10 cellular contexts compared by ENCODE assay signal in genomic region chr1:34781844-34782391, GRCh38. TPM values are rescaled to one million over a fixed set of nuclear protein-coding genes. Genes with fewer than 3 reads are reported as not detected.
DNase-seq lines count a peak whose midpoint lies in the region; ATAC-seq and TF ChIP-seq lines count a peak whose summit lies in the region.
"Had no signal": no experiment of that assay in that cellular context is flagged by ENCODE, and none has a peak within 500 bp of the region (broad histone marks: within the 10 kb centered on the region; RNA-seq: fewer than 3 reads in every experiment).

No MANE protein-coding gene starts in this region.

- H3K27me3 ChIP-seq in effector memory CD4-positive, alpha-beta T cell (replicated peaks; ENCODE audit: control insufficient read depth, insufficient read depth, low read length, poor library complexity, severe bottlenecking), result peaks cover 18% of the 10 kb centered on the region
- H3K27me3 ChIP-seq in lower lobe of right lung (ENCODE audit: low read depth) (peaks cover 33% of the 10 kb centered on the region), transverse colon (peaks cover 35% of the 10 kb centered on the region)

- TF ChIP-seq EP300 in transverse colon (IDR thresholded peaks at IDR 0.05; ENCODE audit: low read depth), result no peak

- no peak for TF ChIP-seq CTCF in lower lobe of right lung (IDR thresholded peaks at IDR 0.05)
- no peak for TF ChIP-seq CTCF in transverse colon (IDR thresholded peaks at IDR 0.05)

- in situ Hi-C loops in transverse colon (cut with MboI; ENCODE audit: low pct_ligation_motif_present in 1 of 4, low pct_unique_long_range_greater_than_20kb in 1 of 4, low sequenced_read_pairs in 3 of 4), result no loop called here

- DNase-seq in NCI-H510A (lab: John Stamatoyannopoulos, UW) (peak; percentile 55), NCI-H510A treated with DMSO at 0.1 percent for 48 hours (lab: John Stamatoyannopoulos, UW) (no peak), lower lobe of right lung (no peak), transverse colon (peak; percentile 74), NCI-H748 (lab: John Stamatoyannopoulos, UW; ENCODE audit: unreplicated experiment) (no peak)
- DNase-seq in effector memory CD4-positive, alpha-beta T cell, result no peak
- no peak for DNase-seq in activated CD8-positive, alpha-beta memory T cell treated with anti-CD3 and anti-CD28 coated beads for 24 hours
- DNase-seq: gastrocnemius medialis had no signal

- peak; percentile 39 for TF ChIP-seq POLR2A in transverse colon (IDR thresholded peaks at IDR 0.05)

- no peaks in the 10 kb centered on the region for H3K9me3 ChIP-seq in effector memory CD4-positive, alpha-beta T cell (ENCODE audit: control insufficient read depth, low read length)
- no peaks in the 10 kb centered on the region for H3K9me3 ChIP-seq in lower lobe of right lung
- H3K9me3 ChIP-seq in transverse colon, result no peaks in the 10 kb centered on the region
- H3K9me3 ChIP-seq: gastrocnemius medialis had no signal

- peaks cover 12% of the 10 kb centered on the region for H3K4me1 ChIP-seq in effector memory CD4-positive, alpha-beta T cell (ENCODE audit: control insufficient read depth, insufficient read depth, low read length, poor library complexity, severe bottlenecking)
- peaks cover 17% of the 10 kb centered on the region for H3K4me1 ChIP-seq in lower lobe of right lung
- H3K4me1 ChIP-seq in transverse colon, result peaks cover 0 to 37% (median 22%) of the 10 kb centered on the region in 4 donors

- intact Hi-C loops in lower lobe of right lung (cut with DNase I), result no loop called here
- intact Hi-C loops in transverse colon (cut with DNase I; ENCODE audit: low total_unique reads), result no loop called here

- peak overlapping the region; percentile 29 for H3K4me3 ChIP-seq in effector memory CD4-positive, alpha-beta T cell (ENCODE audit: insufficient read depth, low read depth, low read length, poor library complexity, severe bottlenecking)
- H3K4me3 ChIP-seq in lower lobe of right lung (peak overlapping the region; percentile 47), transverse colon (peak overlapping the region in 3 of 4 donors; percentile 26 to 49 (median 27))

- H3K27ac ChIP-seq in effector memory CD4-positive, alpha-beta T cell (ENCODE audit: insufficient read depth, low read length, poor library complexity, severe bottlenecking), result no peak overlapping the region
- H3K27ac ChIP-seq in lower lobe of right lung (no peak overlapping the region), transverse colon (peak overlapping the region; percentile 55 to 79 (median 72))
- H3K27ac ChIP-seq: gastrocnemius medialis had no signal

- WGBS in transverse colon (ENCODE audit: low coverage in 1 of 2), 2 donors, result 0 to 8% methylated on average over 2 to 10 of the region's 18 CpGs

- ATAC-seq in lower lobe of right lung (peak; percentile 38 to 40), GM21825 (IDR thresholded peaks at IDR 0.05; ENCODE audit: unreplicated experiment) (no peak)
- ATAC-seq: activated CD4-positive, CD25-positive, alpha-beta regulatory T cell treated with anti-CD3 and anti-CD28 coated beads, Interleukin-2, amount 50 U/mL, for 24 hours; gastrocnemius medialis had no signal

- H3K36me3 ChIP-seq in effector memory CD4-positive, alpha-beta T cell (ENCODE audit: control insufficient read depth, insufficient read depth, low read length), result no peaks in the 10 kb centered on the region
- H3K36me3 ChIP-seq in lower lobe of right lung (no peaks in the 10 kb centered on the region), transverse colon (no peaks in the 10 kb centered on the region)
- H3K36me3 ChIP-seq: gastrocnemius medialis had no signal

RNA-seq across cellular contexts. Expression of gene GJB3, which starts 0.9 kb away (rescaled TPM):
- 0.80 TPM for total RNA-seq in lower lobe of right lung
- 1 to 10 TPM in 2 of 4 donors, not detected in 2; 2.9 to 6.7 TPM for total RNA-seq in transverse colon
- total RNA-seq: gastrocnemius medialis had no signal

RNA-seq across cellular contexts. Expression of gene GJA4, which starts 10.9 kb away (rescaled TPM):
- total RNA-seq in lower lobe of right lung, result 16.1 TPM
- 1 to 10 TPM in 3 of 4 donors, not detected in 1; 1.9 to 5.2 (median 3.2) TPM for total RNA-seq in transverse colon

RNA-seq across cellular contexts. Expression of gene GJB4, which starts 22.4 kb away (rescaled TPM):
- total RNA-seq in lower lobe of right lung (0.12 TPM), transverse colon (under 1 TPM in 1 of 4 donors, not detected in 3; 0.32 TPM)
- total RNA-seq: gastrocnemius medialis had no signal

RNA-seq across cellular contexts. Expression of gene GJB5, which starts 27.1 kb away (rescaled TPM):
- total RNA-seq in lower lobe of right lung (not detected), transverse colon (not detected)
- total RNA-seq: gastrocnemius medialis had no signal

Comparison
In these comparisons a context has a peak if more than half of its experiments do, and no peak if none do; other contexts are left out.
1. DNase-seq: peak in NCI-H510A (single experiment) and transverse colon (single experiment); none in NCI-H510A treated with DMSO at 0.1 percent for 48 hours (single experiment), effector memory CD4-positive, alpha-beta T cell (0 of 3), lower lobe of right lung (single experiment), activated CD8-positive, alpha-beta memory T cell treated with anti-CD3 and anti-CD28 coated beads for 24 hours (single experiment) and NCI-H748 (single experiment).
2. H3K27ac ChIP-seq: peak in transverse colon (4 of 4); none in effector memory CD4-positive, alpha-beta T cell (single experiment) and lower lobe of right lung (single experiment).
3. Peak in every context shown above with its lines, with median percentiles within 50 percentile points of each other: H3K4me3 ChIP-seq.